In the genomic region with DNA sequence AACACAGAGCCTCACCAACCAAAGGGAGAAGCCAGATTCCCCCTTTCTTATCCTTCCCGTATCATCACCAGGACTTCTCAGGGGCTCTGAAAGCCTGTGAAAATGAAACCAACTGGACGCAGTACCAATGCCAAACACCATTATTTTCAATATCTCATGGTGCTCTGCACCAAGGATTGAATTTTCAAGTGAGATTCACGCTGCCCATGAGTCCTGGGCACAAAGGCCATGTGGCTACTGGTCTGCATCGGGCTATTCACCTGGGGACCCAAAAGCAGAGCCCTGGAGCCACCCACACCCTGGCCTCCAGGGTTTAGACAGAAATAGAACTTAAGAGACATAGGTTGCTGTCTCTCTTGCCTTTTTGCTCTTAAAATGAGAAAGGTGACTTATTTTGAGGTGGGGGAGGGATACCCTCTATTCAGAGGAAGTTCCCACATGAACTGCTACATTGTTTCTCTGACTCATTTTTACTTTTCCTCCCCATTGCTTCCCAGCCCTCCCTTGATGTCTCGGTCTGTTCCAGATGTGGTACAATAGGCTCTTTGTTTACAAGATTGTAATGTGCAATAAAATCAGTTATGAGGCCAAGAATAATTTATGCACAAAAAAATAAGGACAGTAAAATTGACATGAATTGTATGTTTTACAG, we compare ENCODE assay signal across 8 cellular contexts. TPM values are rescaled to one million over a fixed set of nuclear protein-coding genes. Genes with fewer than 3 reads are reported as not detected.
A peak's percentile ranks its signal among the peaks of the same experiment; 100 is the strongest.
DNase-seq lines count a peak whose midpoint lies in the region; ATAC-seq and TF ChIP-seq lines count a peak whose summit lies in the region.

No MANE protein-coding gene starts in this region.

- H4K20me1 ChIP-seq in BLaER1 (no peaks in the 10 kb centered on the region), osteoblast (ENCODE audit: insufficient read depth, low read length) (no peaks in the 10 kb centered on the region)

- H3K4me3 Mint-ChIP-seq in WTC11: no peak overlapping the region

- DNase-seq in OCI-M1 (lab: John Stamatoyannopoulos, UW) (peak; percentile 78), epidermal melanocyte (ENCODE audit: insufficient read length, low spot score) (peak; percentile 49), osteoblast (ENCODE audit: insufficient read length, low spot score, missing footprints) (no peak), middle frontal gyrus (ENCODE audit: extremely low spot score, low spot score) (no peak), WTC11 (ENCODE audit: low spot score) (no peak)
- DNase-seq in stimulated activated naive CD4-positive, alpha-beta T cell treated with Interleukin-2 at 50 U/mL for 16 hours (lab: John Stamatoyannopoulos, UW): no peak

- ATAC-seq in WTC11: no peak
- no peak for ATAC-seq in GM21390 (IDR thresholded peaks at IDR 0.05; ENCODE audit: unreplicated experiment)

- peaks cover 96% of the 10 kb centered on the region for H3K4me1 ChIP-seq in BLaER1
- H3K4me1 ChIP-seq in osteoblast (ENCODE audit: insufficient read depth, low read length): peaks cover 20% of the 10 kb centered on the region

- H3K27ac Mint-ChIP-seq in WTC11: no peak overlapping the region

- peak overlapping the region; percentile 76 for H3K9ac ChIP-seq in BLaER1

- no peaks in the 10 kb centered on the region for H3K36me3 Mint-ChIP-seq in WTC11

- H3K27ac ChIP-seq in BLaER1 (peak overlapping the region; percentile 90), osteoblast (ENCODE audit: low read depth, low read length) (no peak overlapping the region)

- H3K79me2 ChIP-seq in osteoblast (ENCODE audit: insufficient read depth, low read length): no peaks in the 10 kb centered on the region

- H2AFZ ChIP-seq in osteoblast (ENCODE audit: low read length): peak overlapping the region; percentile 73

- no peaks in the 10 kb centered on the region for H3K27me3 ChIP-seq in BLaER1
- no peaks in the 10 kb centered on the region for H3K27me3 ChIP-seq in osteoblast (ENCODE audit: insufficient read depth, low read length)

- H3K4me2 ChIP-seq in BLaER1 (peak overlapping the region; percentile 88), osteoblast (ENCODE audit: insufficient read depth, low read length) (peak overlapping the region; percentile 71)

- H3K4me3 ChIP-seq in BLaER1: peak overlapping the region; percentile 49
- H3K4me3 ChIP-seq in osteoblast (ENCODE audit: insufficient read depth, low read length): peak overlapping the region; percentile 56

- H3K9me3 Mint-ChIP-seq in WTC11: no peaks in the 10 kb centered on the region

- H3K36me3 ChIP-seq in BLaER1 (no peaks in the 10 kb centered on the region; the same call in 1 of the 2 replicates), osteoblast (ENCODE audit: insufficient read depth, low read length) (no peaks in the 10 kb centered on the region)

- POLR2A ChIA-PET in WTC11 (lab: Charles Lee): no interaction called here

- no peaks in the 10 kb centered on the region for H3K27me3 Mint-ChIP-seq in WTC11 (ENCODE audit: low read depth)

- H3K4me1 Mint-ChIP-seq in WTC11: peaks cover 40% of the 10 kb centered on the region

- TF ChIP-seq CTCF in osteoblast (IDR thresholded peaks at IDR 0.05; ENCODE audit: extremely low read depth, low read depth, low read length): no peak
- TF ChIP-seq CTCF in WTC11 (IDR thresholded peaks at IDR 0.05): no peak

- CTCF ChIA-PET in WTC11 (lab: Charles Lee): no interaction called here

- H3K9me3 ChIP-seq in BLaER1 (peaks cover 8% of the 10 kb centered on the region; the same call in 1 of the 2 replicates), osteoblast (ENCODE audit: low read depth, low read length) (no peaks in the 10 kb centered on the region)

TF ChIP-seq in WTC11, 78 proteins besides CTCF, POLR2A, EP300 and RAD21 (continues in another document):
- TF ChIP-seq MYBL2 (CRISPR knock-in tag; IDR thresholded peaks at IDR 0.05) (no peak), SMAD3 (CRISPR knock-in tag; IDR thresholded peaks at IDR 0.05; ENCODE audit: borderline replicate concordance) (no peak), SOX15 (CRISPR knock-in tag; IDR thresholded peaks at IDR 0.05) (no peak), ZNF396 (CRISPR knock-in tag; IDR thresholded peaks at IDR 0.05; ENCODE audit: borderline replicate concordance) (no peak), ZNF671 (CRISPR knock-in tag; IDR thresholded peaks at IDR 0.05) (no peak), STAT6 (CRISPR knock-in tag; conservative IDR thresholded peaks at IDR 0.05; ENCODE audit: low read depth) (no peak), FOXK1 (CRISPR knock-in tag; IDR thresholded peaks at IDR 0.05) (no peak), JUN (CRISPR knock-in tag; IDR thresholded peaks at IDR 0.05) (no peak), NR3C1 (CRISPR knock-in tag; conservative IDR thresholded peaks at IDR 0.05; ENCODE audit: low read depth) (no peak), E2F4 (CRISPR knock-in tag; IDR thresholded peaks at IDR 0.05; ENCODE audit: borderline replicate concordance, low read depth) (no peak), NFATC4 (CRISPR knock-in tag; IDR thresholded peaks at IDR 0.05) (no peak), FOXJ3 (CRISPR knock-in tag; IDR thresholded peaks at IDR 0.05; ENCODE audit: borderline replicate concordance) (no peak)
- TF ChIP-seq, protein P1, sequence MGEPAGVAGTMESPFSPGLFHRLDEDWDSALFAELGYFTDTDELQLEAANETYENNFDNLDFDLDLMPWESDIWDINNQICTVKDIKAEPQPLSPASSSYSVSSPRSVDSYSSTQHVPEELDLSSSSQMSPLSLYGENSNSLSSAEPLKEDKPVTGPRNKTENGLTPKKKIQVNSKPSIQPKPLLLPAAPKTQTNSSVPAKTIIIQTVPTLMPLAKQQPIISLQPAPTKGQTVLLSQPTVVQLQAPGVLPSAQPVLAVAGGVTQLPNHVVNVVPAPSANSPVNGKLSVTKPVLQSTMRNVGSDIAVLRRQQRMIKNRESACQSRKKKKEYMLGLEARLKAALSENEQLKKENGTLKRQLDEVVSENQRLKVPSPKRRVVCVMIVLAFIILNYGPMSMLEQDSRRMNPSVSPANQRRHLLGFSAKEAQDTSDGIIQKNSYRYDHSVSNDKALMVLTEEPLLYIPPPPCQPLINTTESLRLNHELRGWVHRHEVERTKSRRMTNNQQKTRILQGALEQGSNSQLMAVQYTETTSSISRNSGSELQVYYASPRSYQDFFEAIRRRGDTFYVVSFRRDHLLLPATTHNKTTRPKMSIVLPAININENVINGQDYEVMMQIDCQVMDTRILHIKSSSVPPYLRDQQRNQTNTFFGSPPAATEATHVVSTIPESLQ (CRISPR knock-in tag; IDR thresholded peaks at IDR 0.05): no peak
- TF ChIP-seq, protein P2, sequence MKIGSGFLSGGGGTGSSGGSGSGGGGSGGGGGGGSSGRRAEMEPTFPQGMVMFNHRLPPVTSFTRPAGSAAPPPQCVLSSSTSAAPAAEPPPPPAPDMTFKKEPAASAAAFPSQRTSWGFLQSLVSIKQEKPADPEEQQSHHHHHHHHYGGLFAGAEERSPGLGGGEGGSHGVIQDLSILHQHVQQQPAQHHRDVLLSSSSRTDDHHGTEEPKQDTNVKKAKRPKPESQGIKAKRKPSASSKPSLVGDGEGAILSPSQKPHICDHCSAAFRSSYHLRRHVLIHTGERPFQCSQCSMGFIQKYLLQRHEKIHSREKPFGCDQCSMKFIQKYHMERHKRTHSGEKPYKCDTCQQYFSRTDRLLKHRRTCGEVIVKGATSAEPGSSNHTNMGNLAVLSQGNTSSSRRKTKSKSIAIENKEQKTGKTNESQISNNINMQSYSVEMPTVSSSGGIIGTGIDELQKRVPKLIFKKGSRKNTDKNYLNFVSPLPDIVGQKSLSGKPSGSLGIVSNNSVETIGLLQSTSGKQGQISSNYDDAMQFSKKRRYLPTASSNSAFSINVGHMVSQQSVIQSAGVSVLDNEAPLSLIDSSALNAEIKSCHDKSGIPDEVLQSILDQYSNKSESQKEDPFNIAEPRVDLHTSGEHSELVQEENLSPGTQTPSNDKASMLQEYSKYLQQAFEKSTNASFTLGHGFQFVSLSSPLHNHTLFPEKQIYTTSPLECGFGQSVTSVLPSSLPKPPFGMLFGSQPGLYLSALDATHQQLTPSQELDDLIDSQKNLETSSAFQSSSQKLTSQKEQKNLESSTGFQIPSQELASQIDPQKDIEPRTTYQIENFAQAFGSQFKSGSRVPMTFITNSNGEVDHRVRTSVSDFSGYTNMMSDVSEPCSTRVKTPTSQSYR (CRISPR knock-in tag; IDR thresholded peaks at IDR 0.05): no peak

RNA-seq across cellular contexts. Expression of gene MAML3, which starts 55.4 kb away (rescaled TPM):
- total RNA-seq in osteoblast (0.59 and 0.72 TPM in 2 replicates), WTC11 (2021) (7.4 to 8.7 TPM (median 7.9 TPM) in 3 replicates)

Comparison
In these comparisons a context has a peak if more than half of its experiments do, and no peak if none do; other contexts are left out.
1. DNase-seq: peak in OCI-M1 (single experiment) and epidermal melanocyte (single experiment); none in osteoblast (single experiment), stimulated activated naive CD4-positive, alpha-beta T cell treated with Interleukin-2 at 50 U/mL for 16 hours (single experiment), middle frontal gyrus (single experiment) and WTC11 (single experiment).